15 cellular contexts compared by ENCODE assay signal in genomic region chr20:38727602-38728236, GRCh38. TPM values are rescaled to one million over a fixed set of nuclear protein-coding genes. Genes with fewer than 3 reads are reported as not detected.
DNase-seq lines count a peak whose midpoint lies in the region; ATAC-seq, FAIRE-seq and TF ChIP-seq lines count a peak whose summit lies in the region.
"Had no signal": no experiment of that assay in that cellular context is flagged by ENCODE, and none has a peak within 500 bp of the region (broad histone marks: within the 10 kb centered on the region; RNA-seq: fewer than 3 reads in every experiment).

No MANE protein-coding gene starts in this region.

- H2BK120ac ChIP-seq in H1 (replicated peaks; ENCODE audit: low read depth, low read length), result no peak overlapping the region
- H2BK120ac ChIP-seq in trophoblast cell (ENCODE audit: insufficient read depth, low read length, poor library complexity), result no peak overlapping the region

- peak overlapping the region in 1 of 2 donors; percentile 66 for H3K27ac Mint-ChIP-seq in T-cell

- peaks cover 79 to 93% (median 87%) of the 10 kb centered on the region in 4 experiments for H3K27me3 ChIP-seq in H1 (replicated peaks in 1 of 4; ENCODE audit: control insufficient read depth in 3 of 4, extremely low read depth in 1 of 4, insufficient read depth in 3 of 4, low read length in 3 of 4)
- peaks cover 83% of the 10 kb centered on the region for H3K27me3 ChIP-seq in trophoblast cell (ENCODE audit: insufficient read depth, low read length)
- peaks cover 100% of the 10 kb centered on the region for H3K27me3 ChIP-seq in upper lobe of right lung

- H3K56ac ChIP-seq in H1 (replicated peaks; ENCODE audit: insufficient read length, low read depth, low read length), result no peak overlapping the region

- H2BK20ac ChIP-seq in H1 (ENCODE audit: low read length), result peak overlapping the region; percentile 75

- H3K9me3 ChIP-seq in H1 (ENCODE audit: insufficient read depth in 2 of 2, low read depth in 1 of 2, low read length in 1 of 2) (no peaks in the 10 kb centered on the region), trophoblast cell (ENCODE audit: insufficient read depth, low read depth, low read length) (peaks cover 24% of the 10 kb centered on the region), upper lobe of right lung (no peaks in the 10 kb centered on the region)
- H3K9me3 ChIP-seq: left lung had no signal

- peak overlapping the region; percentile 71 for H3K18ac ChIP-seq in H1 (ENCODE audit: extremely low read depth, low read length)
- no peak overlapping the region for H3K18ac ChIP-seq in trophoblast cell (ENCODE audit: low read length)

- H3K4me3 Mint-ChIP-seq in T-cell, result peak overlapping the region in 2 of 3 donors; percentile 34 to 65

- H3K23ac ChIP-seq in H1 (ENCODE audit: insufficient read length) (no peak overlapping the region), trophoblast cell (ENCODE audit: low read length) (peak overlapping the region; percentile 29)

- H3K27ac ChIP-seq in H1 (ENCODE audit: low read depth, low read length) (no peak overlapping the region), trophoblast cell (ENCODE audit: low read depth, low read length) (no peak overlapping the region), upper lobe of right lung (no peak overlapping the region)
- H3K27ac ChIP-seq: left lung, parathyroid adenoma, Peyer's patch had no signal

- H4K5ac ChIP-seq in H1 (ENCODE audit: insufficient read length, low read depth, low read length), result no peak overlapping the region

- H4K20me1 ChIP-seq in H1 (replicated peaks in 1 of 2; ENCODE audit: control insufficient read depth in 1 of 2, insufficient read depth in 2 of 2, low read length in 2 of 2), result peaks cover 10 to 25% of the 10 kb centered on the region in 2 experiments

- CTCF ChIA-PET in T-cell (lab: Charles Lee), result no interaction called here
- CTCF ChIA-PET in H1 (lab: Charles Lee; ENCODE audit: partially characterized antibody), result interaction anchor here (0.8 to 12.4 kb wide), 13 partner anchors 11 to 165 kb away, joined by 3 to 236 read pairs (median 29); partner anchors contain the start of gene ACTR5

- H3K14ac ChIP-seq in H1 (ENCODE audit: insufficient read length) (no peak overlapping the region), trophoblast cell (ENCODE audit: low read length) (no peak overlapping the region)

- peaks cover 73 to 90% of the 10 kb centered on the region in 2 donors for H3K27me3 Mint-ChIP-seq in T-cell

- H2AK5ac ChIP-seq in H1 (ENCODE audit: low read depth, low read length), result peak overlapping the region; percentile 84; the same call in 1 of the 2 replicates
- H2AK5ac ChIP-seq in trophoblast cell (ENCODE audit: low read length), result no peak overlapping the region

- H3K9me3 Mint-ChIP-seq in T-cell, result peaks cover 0 to 5% (median 0%) of the 10 kb centered on the region in 3 donors

- peak overlapping the region; percentile 74 for H2BK15ac ChIP-seq in H1 (ENCODE audit: low read length)

- H3K9ac ChIP-seq in H1 (replicated peaks in 1 of 4; ENCODE audit: extremely low read depth in 1 of 4, low read depth in 3 of 4, low read length in 3 of 4) (no peak overlapping the region), trophoblast cell (ENCODE audit: low read length) (no peak overlapping the region)
- H3K9ac ChIP-seq: parathyroid adenoma had no signal

- peaks cover 30% of the 10 kb centered on the region for H3K23me2 ChIP-seq in H1 (ENCODE audit: low read depth, low read length)

- no peak for FAIRE-seq in H1 (lab: Jason Lieb, UNC)
- FAIRE-seq: A204.1, colon had no signal

- H3K36me3 ChIP-seq in H1 (ENCODE audit: control insufficient read depth in 2 of 4, insufficient read depth in 4 of 4, low read length in 3 of 4) (no peaks in the 10 kb centered on the region), trophoblast cell (ENCODE audit: control insufficient read depth in 1 of 2, insufficient read depth in 2 of 2, low read length in 2 of 2) (no peaks in the 10 kb centered on the region), upper lobe of right lung (no peaks in the 10 kb centered on the region)
- H3K36me3 ChIP-seq: left lung, Peyer's patch had no signal

- peak; percentile 33 for DNase-seq in activated CD4-positive, CD25-positive, alpha-beta regulatory T cell treated with anti-CD3 and anti-CD28 coated beads, Interleukin-2, amount 50 U/mL, for 72 hours
- DNase-seq in T-cell (peak in 2 of 34 experiments; percentile 18 to 22), H1 (ENCODE audit: low read depth in 1 of 2, low spot score in 2 of 2) (peak in 1 of 2 experiments; percentile 67), trophoblast cell (no peak), mesenteric fat pad (ENCODE audit: low spot score) (no peak), upper lobe of right lung (no peak)
- no peak for DNase-seq in stimulated activated CD4-positive, alpha-beta T cell treated with anti-CD3 and anti-CD28 coated beads, Interleukin-2, amount 100 ng/mL, for 48 hours
- DNase-seq: activated gamma-delta T cell, left lung, Peyer's patch had no signal

- H2AFZ ChIP-seq in H1 (ENCODE audit: low read length) (peak overlapping the region; percentile 80; the same call in 1 of the 2 replicates), trophoblast cell (ENCODE audit: insufficient read depth, low read length, poor library complexity) (no peak overlapping the region)
- H2AFZ ChIP-seq: parathyroid adenoma had no signal

- H3K79me1 ChIP-seq in H1 (ENCODE audit: low read depth, low read length) (no peaks in the 10 kb centered on the region), trophoblast cell (ENCODE audit: low read length) (no peaks in the 10 kb centered on the region)

- H3K4me2 ChIP-seq in H1 (ENCODE audit: insufficient read depth in 1 of 2, low read depth in 2 of 2, low read length in 2 of 2) (peak overlapping the region; percentile 86), trophoblast cell (ENCODE audit: low read length) (peak overlapping the region; percentile 27)

- intact Hi-C loops in upper lobe of right lung (cut with DNase I), result no loop called here

- 5% methylated on average over 52 of the region's 52 CpGs; no CpG with 5 or more reads in 1 of the 2 experiments for WGBS in H1 (ENCODE audit: extremely low coverage in 1 of 2, insufficient coverage in 1 of 2, insufficient read length in 1 of 2, insufficient replicate concordance in 2 of 2, low coverage in 1 of 2, low lambda C conversion rate in 2 of 2, missing lambda C conversion rate in 1 of 2), 2 experiments
- WGBS in trophoblast cell (ENCODE audit: extremely low coverage, insufficient coverage, insufficient read length), result no CpG with 5 or more reads among the region's 52 CpGs

- TF ChIP-seq RAD21 in H1 (IDR thresholded peaks at IDR 0.05 in 1 of 2, conservative IDR thresholded peaks at IDR 0.05 in 1 of 2; ENCODE audit: low read depth in 2 of 2, low read length in 2 of 2), result no peak

- H2BK12ac ChIP-seq in H1 (ENCODE audit: low read depth, low read length), result peak overlapping the region; percentile 99
- no peak overlapping the region for H2BK12ac ChIP-seq in trophoblast cell (ENCODE audit: low read length)

- H3K4me3 ChIP-seq in H1 (ENCODE audit: extremely low read depth in 1 of 4, insufficient read depth in 2 of 4, low read depth in 3 of 4, low read length in 4 of 4) (peak overlapping the region; percentile 22 to 59 (median 32); a peak in 7 of 8 replicates), trophoblast cell (ENCODE audit: low read depth, low read length) (no peak overlapping the region), upper lobe of right lung (no peak overlapping the region)
- H3K4me3 ChIP-seq: left lung, Peyer's patch had no signal

- H4K91ac ChIP-seq in H1 (replicated peaks; ENCODE audit: insufficient read length, low read length) (no peak overlapping the region), trophoblast cell (ENCODE audit: low read depth, low read length) (no peak overlapping the region)

- TF ChIP-seq EP300 in H1 (IDR thresholded peaks at IDR 0.05; ENCODE audit: borderline replicate concordance in 1 of 2, low read depth in 2 of 2, low read length in 2 of 2), result no peak

- peaks cover 4% of the 10 kb centered on the region for H3K36me3 Mint-ChIP-seq in T-cell

- no peak for ATAC-seq in activated CD4-positive, CD25-positive, alpha-beta regulatory T cell treated with anti-CD3 and anti-CD28 coated beads, Interleukin-2, amount 50 U/mL, for 24 hours
- ATAC-seq in T-cell (replicated peaks in 1 of 4) (peak in 1 of 4 experiments; percentile 19), upper lobe of right lung (no peak)
- ATAC-seq: left lung had no signal

- H3K4me1 Mint-ChIP-seq in T-cell, result peaks cover 63 to 75% (median 73%) of the 10 kb centered on the region in 3 donors

- TF ChIP-seq CTCF in H1 (IDR thresholded peaks at IDR 0.05; ENCODE audit: control extremely low read depth in 1 of 3, insufficient read depth in 1 of 3, low read depth in 1 of 3, low read length in 3 of 3) (no peak), upper lobe of right lung (IDR thresholded peaks at IDR 0.05) (no peak)

- peak overlapping the region; percentile 90; the same call in 1 of the 2 replicates for H4K8ac ChIP-seq in H1 (ENCODE audit: extremely low read depth, insufficient read depth, low read length)
- no peak overlapping the region for H4K8ac ChIP-seq in trophoblast cell (ENCODE audit: low read depth, low read length)

- POLR2A ChIA-PET in T-cell (lab: Charles Lee) (no interaction called here), H1 (lab: Charles Lee; ENCODE audit: partially characterized antibody) (no interaction called here)

- H3K79me2 ChIP-seq in H1 (ENCODE audit: control insufficient read depth in 1 of 2, insufficient read depth in 2 of 2, low read length in 2 of 2), result no peaks in the 10 kb centered on the region
- H3K79me2 ChIP-seq in trophoblast cell (ENCODE audit: control insufficient read depth, insufficient read depth, low read length, poor library complexity), result no peaks in the 10 kb centered on the region
- H3K79me2 ChIP-seq: parathyroid adenoma had no signal

- H4K12ac ChIP-seq in trophoblast cell (ENCODE audit: low read depth, low read length), result no peak overlapping the region

- H3K4ac ChIP-seq in H1 (replicated peaks; ENCODE audit: insufficient read length, low read depth, low read length) (no peak overlapping the region), trophoblast cell (ENCODE audit: low read depth, low read length) (no peak overlapping the region)

- H3K4me1 ChIP-seq in H1 (replicated peaks in 1 of 4; ENCODE audit: control insufficient read depth in 3 of 4, insufficient read depth in 4 of 4, low read length in 3 of 4), result peaks cover 5 to 74% (median 45%) of the 10 kb centered on the region in 4 experiments
- H3K4me1 ChIP-seq in trophoblast cell (ENCODE audit: control insufficient read depth in 1 of 2, insufficient read depth in 2 of 2, low read length in 2 of 2), result peaks cover 8% of the 10 kb centered on the region in 2 experiments
- peaks cover 12% of the 10 kb centered on the region for H3K4me1 ChIP-seq in upper lobe of right lung

- TF ChIP-seq POLR2A in H1 (IDR thresholded peaks at IDR 0.05; ENCODE audit: control extremely low read depth in 1 of 2, low read depth in 2 of 2, low read length in 2 of 2), result no peak

- H2BK5ac ChIP-seq in H1 (ENCODE audit: low read depth, low read length) (peak overlapping the region; percentile 48; the same call in 1 of the 2 replicates), trophoblast cell (ENCODE audit: low read depth, low read length, poor library complexity) (no peak overlapping the region)

RNA-seq across cellular contexts. Expression of gene SLC32A1, which starts 3.4 kb away (rescaled TPM):
- total RNA-seq in T-cell (not detected), mesenteric fat pad (not detected), upper lobe of right lung (not detected)
- 0.15 and 0.33 TPM in 2 replicates for total RNA-seq in H1 (2021; fragmentation: NEBNext Ultra II Directional; extraction: Animal tissue kit (Norgen Biotek cat#: 25700))
- 0.09 and 0.19 TPM in 2 replicates for polyA plus RNA-seq in H1 (2011; rRNA removed)
- polyA plus RNA-seq in H1 (2011; cell fraction: cytosol; rRNA removed), result 0.10 TPM
- polyA plus RNA-seq in H1 (2011; cell fraction: nucleus; rRNA removed), result 0.20 TPM
- 0.12 to 0.53 TPM (median 0.31 TPM) in 4 replicates for polyA plus RNA-seq in H1 (2012, experiment 1 of 2)
- 0.13 TPM for polyA plus RNA-seq in H1 (2012, experiment 2 of 2)
- polyA plus RNA-seq in H1 (2013, experiment 1 of 2), result 0.28 TPM
- polyA plus RNA-seq in H1 (2013, experiment 2 of 2), result 0.33 TPM
- 0.12 and 0.16 TPM in 2 replicates for polyA minus RNA-seq in H1 (2011; rRNA and poly(A)+ RNA removed)
- not detected for polyA minus RNA-seq in H1 (2011; cell fraction: cytosol; rRNA and poly(A)+ RNA removed)
- polyA minus RNA-seq in H1 (2011; cell fraction: nucleus; rRNA and poly(A)+ RNA removed), result not detected
- not detected in 2 replicates for polyA plus RNA-seq in trophoblast cell (2013)
- total RNA-seq: left lung, M059J, Peyer's patch had no signal

RNA-seq across cellular contexts. Expression of gene ACTR5, which starts 20.5 kb away (rescaled TPM):
- total RNA-seq in T-cell (10 to 100 TPM; 15.8 to 20.1 (median 18.8) TPM), mesenteric fat pad (6.3 TPM), upper lobe of right lung (7.0 TPM)
- 14.1 and 14.4 TPM in 2 replicates for total RNA-seq in H1 (2021; fragmentation: NEBNext Ultra II Directional; extraction: Animal tissue kit (Norgen Biotek cat#: 25700))
- polyA plus RNA-seq in H1 (2011; rRNA removed), result 10.4 and 11.7 TPM in 2 replicates
- polyA plus RNA-seq in H1 (2011; cell fraction: cytosol; rRNA removed), result 12.6 TPM
- 19.7 TPM for polyA plus RNA-seq in H1 (2011; cell fraction: nucleus; rRNA removed)
- 10.0 to 12.0 TPM (median 11.3 TPM) in 4 replicates for polyA plus RNA-seq in H1 (2012, experiment 1 of 2)
- 10.4 TPM for polyA plus RNA-seq in H1 (2012, experiment 2 of 2)
- polyA plus RNA-seq in H1 (2013, experiment 1 of 2), result 9.9 TPM
- 9.2 TPM for polyA plus RNA-seq in H1 (2013, experiment 2 of 2)
- polyA minus RNA-seq in H1 (2011; rRNA and poly(A)+ RNA removed), result 10.7 and 11.4 TPM in 2 replicates
- polyA minus RNA-seq in H1 (2011; cell fraction: cytosol; rRNA and poly(A)+ RNA removed), result 6.6 TPM
- polyA minus RNA-seq in H1 (2011; cell fraction: nucleus; rRNA and poly(A)+ RNA removed), result 9.6 TPM
- polyA plus RNA-seq in trophoblast cell (2013), result 4.7 and 4.8 TPM in 2 replicates

Comparison
In these comparisons a context has a peak if more than half of its experiments do, and no peak if none do; other contexts are left out.
1. H3K4me3 ChIP-seq: peak in H1 (4 of 4); none in trophoblast cell (single experiment) and upper lobe of right lung (single experiment).